In genomic region chr2:48345176-48345575, GRCh38 we compare ENCODE assay signal across 14 cellular contexts. TPM values are rescaled to one million over a fixed set of nuclear protein-coding genes. Genes with fewer than 3 reads are reported as not detected.
DNase-seq lines count a peak whose midpoint lies in the region; ATAC-seq, FAIRE-seq and TF ChIP-seq lines count a peak whose summit lies in the region.
"Had no signal": no experiment of that assay in that cellular context is flagged by ENCODE, and none has a peak within 500 bp of the region (broad histone marks: within the 10 kb centered on the region; RNA-seq: fewer than 3 reads in every experiment).

No MANE protein-coding gene starts in this region.

- peaks cover 16% of the 10 kb centered on the region for H3K4me1 Mint-ChIP-seq in memory B cell

- no peak overlapping the region for H2AFZ ChIP-seq in DND-41 (ENCODE audit: low read depth, low read length)

- peak overlapping the region; percentile 93 for H3K4me2 ChIP-seq in A549
- peak overlapping the region; percentile 51; the same call in 1 of the 2 replicates for H3K4me2 ChIP-seq in DND-41 (ENCODE audit: insufficient read depth, low read length)

- no peak for TF ChIP-seq RAD21 in A549 (conservative IDR thresholded peaks at IDR 0.05 in 1 of 2, IDR thresholded peaks at IDR 0.05 in 1 of 2)

- peaks cover 100% of the 10 kb centered on the region for H3K79me2 ChIP-seq in DND-41 (ENCODE audit: insufficient read depth, low read length)

- peaks cover 5% of the 10 kb centered on the region for H3K9me3 Mint-ChIP-seq in memory B cell

- peak overlapping the region; percentile 84 to 86 for H3K27ac ChIP-seq in A549
- H3K27ac ChIP-seq in DND-41 (ENCODE audit: low read length): no peak overlapping the region

- peaks cover 39% of the 10 kb centered on the region for H3K36me3 ChIP-seq in DND-41 (ENCODE audit: insufficient read depth, low read length)
- H3K36me3 ChIP-seq in adipocyte (ENCODE audit: control insufficient read depth, insufficient read depth, low read length, severe bottlenecking): peaks cover 14% of the 10 kb centered on the region

- CTCF ChIA-PET in A549 (lab: Yijun Ruan, JAX): interaction anchor here (0.5 to 1.0 kb wide), 3 partner anchors 29 to 957 kb away, joined by 3 read pairs; no protein-coding TSS in a partner anchor

- H3K4me1 ChIP-seq in A549 (peaks cover 59% of the 10 kb centered on the region), DND-41 (ENCODE audit: insufficient read depth, low read length) (peaks cover 29% of the 10 kb centered on the region), adipocyte (ENCODE audit: control insufficient read depth, insufficient read depth, low read length) (peaks cover 65% of the 10 kb centered on the region)

- no peaks in the 10 kb centered on the region for H3K27me3 Mint-ChIP-seq in memory B cell

- H3K27ac Mint-ChIP-seq in memory B cell: peak overlapping the region; percentile 87

- peaks cover 4% of the 10 kb centered on the region; the same call in 1 of the 2 replicates for H4K20me1 ChIP-seq in DND-41 (ENCODE audit: insufficient read depth, low read length)

- POLR2A ChIA-PET in A549 (lab: Yijun Ruan, JAX): no interaction called here

- H3K9ac ChIP-seq in DND-41 (ENCODE audit: low read depth, low read length) (no peak overlapping the region), adipocyte (ENCODE audit: low read length) (peak overlapping the region; percentile 71)

- no peak overlapping the region for H3K4me3 Mint-ChIP-seq in memory B cell

- H3K4me3 ChIP-seq in A549 (peak overlapping the region; percentile 37; the same call in 2 of the 3 replicates), DND-41 (ENCODE audit: low read depth in 1 of 2, low read length in 2 of 2) (no peak overlapping the region), adipocyte (ENCODE audit: low read length) (no peak overlapping the region)
- H3K4me3 ChIP-seq: tibial nerve had no signal

- DNase-seq in A549 (ENCODE audit: low read depth in 1 of 2, low spot score in 1 of 2) (peak in 1 of 2 experiments; percentile 76), DND-41 (no peak), adipocyte (ENCODE audit: low read depth) (peak; percentile 40), memory B cell (ENCODE audit: low spot score in 2 of 2) (no peak), Ammon's horn (ENCODE audit: low spot score) (no peak)
- no peak for DNase-seq in stimulated activated CD4-positive, alpha-beta T cell treated with anti-CD3 and anti-CD28 coated beads, Interleukin-4, amount 100 ng/mL, for 24 hours
- DNase-seq: activated CD8-positive, alpha-beta memory T cell treated with anti-CD3 and anti-CD28 coated beads, Interleukin-2, amount 50 U/mL, for 48 hours; AML-193; anterior cingulate cortex; NCI-H1105; WERI-Rb-1 had no signal

- TF ChIP-seq CTCF in A549 (IDR thresholded peaks at IDR 0.05) (no peak), DND-41 (IDR thresholded peaks at IDR 0.05; ENCODE audit: borderline replicate concordance, extremely low read depth, low read length, poor library complexity, severe bottlenecking) (no peak)

- peak; percentile 43 to 53; a peak in 2 of 5 replicates for TF ChIP-seq EP300 in A549 (IDR thresholded peaks at IDR 0.05)

- H3K27me3 ChIP-seq in DND-41 (ENCODE audit: insufficient read depth, low read length, poor library complexity) (no peaks in the 10 kb centered on the region), adipocyte (replicated peaks; ENCODE audit: control insufficient read depth, insufficient read depth, low read length) (no peaks in the 10 kb centered on the region)
- H3K27me3 ChIP-seq: tibial nerve had no signal

- H3K9me3 ChIP-seq in A549 (peaks cover 38% of the 10 kb centered on the region), DND-41 (ENCODE audit: insufficient read depth, low read length, severe bottlenecking) (peaks cover 26% of the 10 kb centered on the region), adipocyte (ENCODE audit: control insufficient read depth, low read length) (peaks cover 18% of the 10 kb centered on the region)

- TF ChIP-seq POLR2A in A549 (IDR thresholded peaks at IDR 0.05; ENCODE audit: low read length): no peak

- peak; percentile 56 for FAIRE-seq in A549 (lab: Jason Lieb, UNC)

- peaks cover 27% of the 10 kb centered on the region for H3K36me3 Mint-ChIP-seq in memory B cell

- 23% methylated on average over 1 of the region's 1 CpG for WGBS in A549 (ENCODE audit: missing lambda C conversion rate)

- ATAC-seq in A549 (peak; percentile 72 to 85), DND-41 (ENCODE audit: insufficient read depth, low read depth) (no peak), memory B cell (ENCODE audit: low read depth) (no peak), HG03039 (IDR thresholded peaks at IDR 0.05; ENCODE audit: unreplicated experiment) (no peak), HG03460 (IDR thresholded peaks at IDR 0.05; ENCODE audit: unreplicated experiment) (no peak)

TF ChIP-seq in A549, 52 proteins besides CTCF, POLR2A, EP300 and RAD21 (continues in another document):
- TF ChIP-seq MAZ (IDR thresholded peaks at IDR 0.05; ENCODE audit: borderline replicate concordance, low read depth, low read length) (no peak), ELK1 (IDR thresholded peaks at IDR 0.05; ENCODE audit: low read depth, low read length) (no peak), JUN (IDR thresholded peaks at IDR 0.05) (peak in 1 of 2 experiments; percentile 41; a peak in 1 of 5 replicates), GATA3 (IDR thresholded peaks at IDR 0.05; ENCODE audit: borderline replicate concordance) (peak; percentile 52; the same call in 1 of the 2 replicates), CEBPB (IDR thresholded peaks at IDR 0.05) (peak; percentile 85 to 95), TFCP2L1 (CRISPR knock-in tag; IDR thresholded peaks at IDR 0.05) (no peak), ZNF302 (CRISPR knock-in tag; IDR thresholded peaks at IDR 0.05) (no peak), RCOR1 (IDR thresholded peaks at IDR 0.05; ENCODE audit: low read depth, low read length) (no peak), NPAS2 (CRISPR knock-in tag; IDR thresholded peaks at IDR 0.05; ENCODE audit: borderline replicate concordance) (no peak), MYC (IDR thresholded peaks at IDR 0.05; ENCODE audit: borderline replicate concordance, low read length) (no peak), JUNB (IDR thresholded peaks at IDR 0.05) (peak; percentile 76), ZC3H11A (IDR thresholded peaks at IDR 0.05) (no peak), NR3C1 (IDR thresholded peaks at IDR 0.05) (no peak), USF2 (IDR thresholded peaks at IDR 0.05) (no peak), BCL3 (IDR thresholded peaks at IDR 0.05) (peak; percentile 64; the same call in 1 of the 3 replicates), SREBF2 (IDR thresholded peaks at IDR 0.05) (no peak), FOXS1 (CRISPR knock-in tag; IDR thresholded peaks at IDR 0.05) (no peak), MAFK (IDR thresholded peaks at IDR 0.05; ENCODE audit: partially characterized antibody) (no peak), FOSL2 (IDR thresholded peaks at IDR 0.05) (peak; percentile 55), FOSL2 (CRISPR knock-in tag; IDR thresholded peaks at IDR 0.05) (peak; percentile 63)

RNA-seq across cellular contexts. Expression of gene FOXN2, which starts 30.7 kb away (rescaled TPM):
- polyA plus RNA-seq in A549 (2011; rRNA removed) (31.4 and 33.1 TPM in 2 replicates), A549 (2017; fragmentation: RNase III; extraction: RNeasy Plus Mini Kit Qiagen cat#74134 plus additional on column Dnase treatment) (10.9 to 12.2 TPM (median 12.2 TPM) in 3 replicates)
- polyA plus RNA-seq in A549 (2012; cell fraction: cytosol; rRNA removed): 5.7 and 6.4 TPM in 2 replicates
- polyA plus RNA-seq in A549 (2012; cell fraction: nucleus; rRNA removed): 3.3 and 5.0 TPM in 2 replicates
- polyA minus RNA-seq in A549 (2011; rRNA and poly(A)+ RNA removed): 26.6 and 30.8 TPM in 2 replicates

Comparison
In these comparisons a context has a peak if more than half of its experiments do, and no peak if none do; other contexts are left out.
1. ATAC-seq: peak in A549 (2 of 2); none in DND-41 (single experiment), memory B cell (single experiment), HG03039 (single experiment) and HG03460 (single experiment).